ENCODE assay signal across 20 cellular contexts in genomic region chr17:76250141-76250540, GRCh38. TPM values are rescaled to one million over a fixed set of nuclear protein-coding genes. Genes with fewer than 3 reads are reported as not detected.
"Had no signal": no experiment of that assay in that cellular context is flagged by ENCODE, and none has a peak within 500 bp of the region (broad histone marks: within the 10 kb centered on the region; RNA-seq: fewer than 3 reads in every experiment).

No MANE protein-coding gene starts in this region.

- H3K4me1 ChIP-seq: foreskin keratinocyte had no signal

- H3K27me3 ChIP-seq: heart right ventricle, neural progenitor cell, vagina had no signal

- H3K36me3 ChIP-seq: esophagus muscularis mucosa, heart right ventricle, neural progenitor cell, thoracic aorta, vagina had no signal

- ATAC-seq: foreskin keratinocyte; heart right ventricle; natural killer cell; right cardiac atrium; SK-N-SH treated with all-trans-retinoic acid at 6 μM for 48 hours; stimulated activated effector memory CD8-positive, alpha-beta T cell treated with anti-CD3 and anti-CD28 coated beads, Interleukin-12 subunit alpha, Interleukin-12 subunit beta, amount 100 ng/mL, for 72 hours had no signal

- H3K36me3 Mint-ChIP-seq: memory B cell; natural killer cell; neural progenitor cell; stimulated activated effector memory CD8-positive, alpha-beta T cell treated with anti-CD3 and anti-CD28 coated beads, Interleukin-12 subunit alpha, Interleukin-12 subunit beta, amount 100 ng/mL, for 72 hours had no signal

- H3K4me3 Mint-ChIP-seq: activated CD4-positive, alpha-beta T cell treated with anti-CD3 and anti-CD28 coated beads, Interleukin-2, amount 10 ng/mL, durations not matched to agents 24 days and 14 days; activated T-helper 1 cell treated with anti-CD3 and anti-CD28 coated beads, Interleukin-12 subunit alpha, Interleukin-12 subunit beta, Interleukin-2, Interleukin-4 antibody, amounts not matched to agents 30 ng/mL and 10 ng/mL and 1 ng/mL, durations not matched to agents 14 hours and 24 hours and 36 hours; dendritic cell treated with granulocyte-macrophage colony-stimulating factor and Interleukin-4, amounts not matched to agents 40 ng/mL and 50 ng/mL, for 4 days; memory B cell; natural killer cell; neural progenitor cell; stimulated activated effector memory CD8-positive, alpha-beta T cell treated with anti-CD3 and anti-CD28 coated beads, Interleukin-12 subunit alpha, Interleukin-12 subunit beta, amount 100 ng/mL, for 72 hours; stimulated activated naive CD8-positive, alpha-beta T cell treated with anti-CD3 and anti-CD28 coated beads, Interleukin-15, Interleukin-2, amounts not matched to agents 100 ng/mL and 50 ng/mL, for 24 hours had no signal

- DNase-seq: activated CD4-positive, alpha-beta T cell treated with anti-CD3 and anti-CD28 coated beads, Interleukin-2, amount 10 ng/mL, durations not matched to agents 24 days and 14 days; activated CD4-positive, CD25-positive, alpha-beta regulatory T cell treated with anti-CD3 and anti-CD28 coated beads, Interleukin-2, amount 50 U/mL, for 72 hours; amniotic stem cell; caudate nucleus; foreskin keratinocyte; heart right ventricle; natural killer cell; right cardiac atrium; stimulated activated CD4-positive, alpha-beta T cell treated with anti-CD3 and anti-CD28 coated beads, Interleukin-2, amount 100 ng/mL, for 48 hours; T-helper 2 cell had no signal

- H3K27ac ChIP-seq: esophagus muscularis mucosa, foreskin keratinocyte, heart right ventricle, neural progenitor cell, thoracic aorta, vagina had no signal

- H3K27me3 Mint-ChIP-seq: activated CD4-positive, alpha-beta T cell treated with anti-CD3 and anti-CD28 coated beads, Interleukin-2, amount 10 ng/mL, durations not matched to agents 24 days and 14 days; stimulated activated naive CD8-positive, alpha-beta T cell treated with anti-CD3 and anti-CD28 coated beads, Interleukin-15, Interleukin-2, amounts not matched to agents 100 ng/mL and 50 ng/mL, for 24 hours had no signal

- H3K9me3 ChIP-seq: esophagus muscularis mucosa, heart right ventricle, thoracic aorta, vagina had no signal

- H3K4me3 ChIP-seq: esophagus muscularis mucosa, heart right ventricle, neural progenitor cell, thoracic aorta, vagina had no signal

- H3K4me2 ChIP-seq: neural progenitor cell had no signal

- H3K9me3 Mint-ChIP-seq: activated CD4-positive, alpha-beta T cell treated with anti-CD3 and anti-CD28 coated beads, Interleukin-2, amount 10 ng/mL, durations not matched to agents 24 days and 14 days; activated T-helper 1 cell treated with anti-CD3 and anti-CD28 coated beads, Interleukin-12 subunit alpha, Interleukin-12 subunit beta, Interleukin-2, Interleukin-4 antibody, amounts not matched to agents 30 ng/mL and 10 ng/mL and 1 ng/mL, durations not matched to agents 14 hours and 24 hours and 36 hours; dendritic cell treated with granulocyte-macrophage colony-stimulating factor and Interleukin-4, amounts not matched to agents 40 ng/mL and 50 ng/mL, for 4 days; memory B cell; natural killer cell; neural progenitor cell; stimulated activated effector memory CD8-positive, alpha-beta T cell treated with anti-CD3 and anti-CD28 coated beads, Interleukin-12 subunit alpha, Interleukin-12 subunit beta, amount 100 ng/mL, for 72 hours; stimulated activated naive CD8-positive, alpha-beta T cell treated with anti-CD3 and anti-CD28 coated beads, Interleukin-15, Interleukin-2, amounts not matched to agents 100 ng/mL and 50 ng/mL, for 24 hours had no signal

- H3K27ac Mint-ChIP-seq: activated T-helper 1 cell treated with anti-CD3 and anti-CD28 coated beads, Interleukin-12 subunit alpha, Interleukin-12 subunit beta, Interleukin-2, Interleukin-4 antibody, amounts not matched to agents 30 ng/mL and 10 ng/mL and 1 ng/mL, durations not matched to agents 14 hours and 24 hours and 36 hours; dendritic cell treated with granulocyte-macrophage colony-stimulating factor and Interleukin-4, amounts not matched to agents 40 ng/mL and 50 ng/mL, for 4 days; memory B cell; natural killer cell; neural progenitor cell; stimulated activated effector memory CD8-positive, alpha-beta T cell treated with anti-CD3 and anti-CD28 coated beads, Interleukin-12 subunit alpha, Interleukin-12 subunit beta, amount 100 ng/mL, for 72 hours; stimulated activated naive CD8-positive, alpha-beta T cell treated with anti-CD3 and anti-CD28 coated beads, Interleukin-15, Interleukin-2, amounts not matched to agents 100 ng/mL and 50 ng/mL, for 24 hours had no signal

- H2AFZ ChIP-seq: neural progenitor cell had no signal

- H3K9ac ChIP-seq: neural progenitor cell had no signal

RNA-seq across cellular contexts. Expression of gene RNF157, which starts 9.8 kb away (rescaled TPM):
- total RNA-seq: foreskin keratinocyte had no signal
